Comparison of ENCODE assay signal across 1 cellular context in genomic region chr15:40859206-40859851, GRCh38.
TF ChIP-seq lines count a peak whose summit lies in the region.

No MANE protein-coding gene starts in this region.

TF ChIP-seq in HepG2, 621 proteins besides CTCF, POLR2A, EP300 and RAD21 (continues in another document):
- TF ChIP-seq HNF4G (IDR thresholded peaks at IDR 0.05; ENCODE audit: borderline replicate concordance, low read depth, low read length): 0 out of 2 replicates have a peak, but pooled peaks have one; percentile 3
- peak; percentile 62; the same call in 1 of the 2 replicates for TF ChIP-seq HNF4G (CRISPR knock-in tag; IDR thresholded peaks at IDR 0.05; ENCODE audit: borderline replicate concordance, low read depth)
- TF ChIP-seq POLR2AphosphoS5 (IDR thresholded peaks at IDR 0.05; ENCODE audit: low read depth, low read length): no peak
- no peak for TF ChIP-seq ZNF362 (CRISPR knock-in tag; IDR thresholded peaks at IDR 0.05; ENCODE audit: borderline replicate concordance)
- no peak for TF ChIP-seq MYNN (CRISPR knock-in tag; IDR thresholded peaks at IDR 0.05; ENCODE audit: low read depth)
- TF ChIP-seq ZNF614 (CRISPR knock-in tag; IDR thresholded peaks at IDR 0.05; ENCODE audit: borderline replicate concordance): no peak
- peak; percentile 45 for TF ChIP-seq SAP130 (CRISPR knock-in tag; IDR thresholded peaks at IDR 0.05; ENCODE audit: low read depth)
- TF ChIP-seq ZNF724P (CRISPR knock-in tag; IDR thresholded peaks at IDR 0.05; ENCODE audit: borderline replicate concordance): no peak
- TF ChIP-seq BCL6 (CRISPR knock-in tag; IDR thresholded peaks at IDR 0.05): peak; percentile 16; the same call in 1 of the 2 replicates
- TF ChIP-seq ZNF644 (CRISPR knock-in tag; IDR thresholded peaks at IDR 0.05; ENCODE audit: low read depth): no peak
- no peak for TF ChIP-seq NFE2L2 (IDR thresholded peaks at IDR 0.05; ENCODE audit: low read length)
- no peak for TF ChIP-seq ZNF772 (CRISPR knock-in tag; IDR thresholded peaks at IDR 0.05)
- no peak for TF ChIP-seq ZBTB1 (CRISPR knock-in tag; IDR thresholded peaks at IDR 0.05; ENCODE audit: borderline replicate concordance)
- no peak for TF ChIP-seq ZNF589 (CRISPR knock-in tag; conservative IDR thresholded peaks at IDR 0.05)
- TF ChIP-seq WIZ (CRISPR knock-in tag; IDR thresholded peaks at IDR 0.05): no peak
- peak; percentile 24; the same call in 1 of the 2 replicates for TF ChIP-seq MXD4 (CRISPR knock-in tag; IDR thresholded peaks at IDR 0.05)
- no peak for TF ChIP-seq AGO2 (optimal IDR thresholded peaks at IDR 0.05; ENCODE audit: low read depth, low read length)
- no peak for TF ChIP-seq CENPT (CRISPR knock-in tag; IDR thresholded peaks at IDR 0.05; ENCODE audit: low read depth)
- TF ChIP-seq SP2 (CRISPR knock-in tag; IDR thresholded peaks at IDR 0.05): no peak
- TF ChIP-seq PHB2 (IDR thresholded peaks at IDR 0.05; ENCODE audit: partially characterized antibody): no peak
- no peak for TF ChIP-seq ZBTB14 (CRISPR knock-in tag; IDR thresholded peaks at IDR 0.05)
- TF ChIP-seq THAP8 (CRISPR knock-in tag; IDR thresholded peaks at IDR 0.05; ENCODE audit: borderline replicate concordance): no peak
- TF ChIP-seq RBFOX2 (IDR thresholded peaks at IDR 0.05; ENCODE audit: low read depth, low read length): no peak
- no peak for TF ChIP-seq CAMTA2 (CRISPR knock-in tag; IDR thresholded peaks at IDR 0.05; ENCODE audit: borderline replicate concordance)
- no peak for TF ChIP-seq ATF1 (CRISPR knock-in tag; IDR thresholded peaks at IDR 0.05)
- no peak for TF ChIP-seq SOX6 (IDR thresholded peaks at IDR 0.05)
- no peak; the same call in 1 of the 2 replicates for TF ChIP-seq SOX6 (CRISPR knock-in tag; IDR thresholded peaks at IDR 0.05)
- no peak for TF ChIP-seq SCMH1 (CRISPR knock-in tag; IDR thresholded peaks at IDR 0.05; ENCODE audit: borderline replicate concordance)
- no peak for TF ChIP-seq ZNF776 (CRISPR knock-in tag; IDR thresholded peaks at IDR 0.05)
- TF ChIP-seq ZNF230 (CRISPR knock-in tag; IDR thresholded peaks at IDR 0.05): no peak
- TF ChIP-seq ZNF652 (CRISPR knock-in tag; IDR thresholded peaks at IDR 0.05; ENCODE audit: borderline replicate concordance, low read depth): no peak
- TF ChIP-seq KLF15 (CRISPR knock-in tag; IDR thresholded peaks at IDR 0.05; ENCODE audit: borderline replicate concordance): no peak
- no peak for TF ChIP-seq CHD4 (IDR thresholded peaks at IDR 0.05; ENCODE audit: borderline replicate concordance, low read length)
- peak; percentile 64 for TF ChIP-seq ZEB1 (IDR thresholded peaks at IDR 0.05; ENCODE audit: insufficient replicate concordance, low read depth)
- TF ChIP-seq FOXJ3 (CRISPR knock-in tag; IDR thresholded peaks at IDR 0.05; ENCODE audit: borderline replicate concordance): no peak
- TF ChIP-seq ZNF674 (CRISPR knock-in tag; IDR thresholded peaks at IDR 0.05; ENCODE audit: low read depth): no peak
- no peak for TF ChIP-seq HIVEP1 (CRISPR knock-in tag; IDR thresholded peaks at IDR 0.05)
- no peak for TF ChIP-seq NFYB (CRISPR knock-in tag; IDR thresholded peaks at IDR 0.05)
- TF ChIP-seq ZNF510 (CRISPR knock-in tag; IDR thresholded peaks at IDR 0.05; ENCODE audit: low read depth): no peak
- no peak for TF ChIP-seq MXD3 (CRISPR knock-in tag; IDR thresholded peaks at IDR 0.05)
- no peak for TF ChIP-seq ZNF225 (CRISPR knock-in tag; IDR thresholded peaks at IDR 0.05)
- no peak for TF ChIP-seq ZFP1 (CRISPR knock-in tag; IDR thresholded peaks at IDR 0.05)
- TF ChIP-seq ZNF160 (CRISPR knock-in tag; IDR thresholded peaks at IDR 0.05): no peak
- TF ChIP-seq FOXP4 (CRISPR knock-in tag; IDR thresholded peaks at IDR 0.05): no peak
- TF ChIP-seq SMC3 (IDR thresholded peaks at IDR 0.05; ENCODE audit: low read length): peak; percentile 42; the same call in 1 of the 2 replicates
- no peak for TF ChIP-seq NR2C2 (CRISPR knock-in tag; IDR thresholded peaks at IDR 0.05; ENCODE audit: borderline replicate concordance)
- TF ChIP-seq AKNA (CRISPR knock-in tag; IDR thresholded peaks at IDR 0.05; ENCODE audit: borderline replicate concordance): no peak
- 0 out of 2 replicates have a peak, but pooled peaks have one; percentile 13 for TF ChIP-seq SPEN (CRISPR knock-in tag; IDR thresholded peaks at IDR 0.05; ENCODE audit: low read depth)
- no peak; the same call in 1 of the 2 replicates for TF ChIP-seq ZNF331 (CRISPR knock-in tag; IDR thresholded peaks at IDR 0.05)
- no peak for TF ChIP-seq NCOR1 (IDR thresholded peaks at IDR 0.05; ENCODE audit: borderline replicate concordance, low read length)
- TF ChIP-seq SMAD1 (CRISPR knock-in tag; IDR thresholded peaks at IDR 0.05; ENCODE audit: borderline replicate concordance, low read depth): no peak
- TF ChIP-seq TERF1 (CRISPR knock-in tag; IDR thresholded peaks at IDR 0.05): no peak
- no peak for TF ChIP-seq ZHX1 (CRISPR knock-in tag; IDR thresholded peaks at IDR 0.05; ENCODE audit: low read depth)
- TF ChIP-seq KLF9 (CRISPR knock-in tag; IDR thresholded peaks at IDR 0.05; ENCODE audit: low read depth): no peak
- TF ChIP-seq MAFK (conservative IDR thresholded peaks at IDR 0.05 in 1 of 2, IDR thresholded peaks at IDR 0.05 in 1 of 2; ENCODE audit: low read length in 2 of 2): no peak
- no peak for TF ChIP-seq SP5 (CRISPR knock-in tag; IDR thresholded peaks at IDR 0.05; ENCODE audit: borderline replicate concordance, low read depth)
- no peak for TF ChIP-seq RARG (CRISPR knock-in tag; IDR thresholded peaks at IDR 0.05; ENCODE audit: low read depth)
- TF ChIP-seq ZBTB26 (CRISPR knock-in tag; IDR thresholded peaks at IDR 0.05; ENCODE audit: borderline replicate concordance): no peak
- TF ChIP-seq ZNF546 (CRISPR knock-in tag; conservative IDR thresholded peaks at IDR 0.05): no peak
- TF ChIP-seq TCF12 (IDR thresholded peaks at IDR 0.05): no peak
- TF ChIP-seq TCF12 (CRISPR knock-in tag; IDR thresholded peaks at IDR 0.05): no peak
- no peak for TF ChIP-seq SNAI1 (CRISPR knock-in tag; IDR thresholded peaks at IDR 0.05; ENCODE audit: borderline replicate concordance)
- TF ChIP-seq KLF11 (CRISPR knock-in tag; IDR thresholded peaks at IDR 0.05): no peak
